ENCODE assay signal across 1 cellular context in the genomic region with DNA sequence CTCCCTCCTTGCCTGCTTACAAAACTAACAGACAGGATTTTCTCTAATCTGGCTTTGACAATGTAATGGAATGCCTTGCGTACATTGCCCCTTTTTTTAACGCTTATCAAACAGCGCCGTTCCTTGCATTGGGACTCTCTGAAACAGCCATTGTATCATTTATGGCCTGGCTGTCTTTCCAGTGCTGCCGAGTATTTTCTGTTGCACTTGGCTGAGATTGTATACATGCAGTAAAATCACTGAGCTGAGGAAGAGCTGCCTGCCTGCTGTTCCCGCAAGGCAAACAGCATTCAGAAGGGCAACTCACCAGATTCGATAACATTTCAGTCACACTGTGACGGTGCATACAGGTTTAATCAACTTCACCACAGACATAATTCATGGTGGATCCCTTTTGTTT.
TF ChIP-seq lines count a peak whose summit lies in the region.

No MANE protein-coding gene starts in this region.

TF ChIP-seq in GM23338, 12 proteins besides CTCF, POLR2A, EP300 and RAD21 (continued from another document):
- TF ChIP-seq, protein P1, sequence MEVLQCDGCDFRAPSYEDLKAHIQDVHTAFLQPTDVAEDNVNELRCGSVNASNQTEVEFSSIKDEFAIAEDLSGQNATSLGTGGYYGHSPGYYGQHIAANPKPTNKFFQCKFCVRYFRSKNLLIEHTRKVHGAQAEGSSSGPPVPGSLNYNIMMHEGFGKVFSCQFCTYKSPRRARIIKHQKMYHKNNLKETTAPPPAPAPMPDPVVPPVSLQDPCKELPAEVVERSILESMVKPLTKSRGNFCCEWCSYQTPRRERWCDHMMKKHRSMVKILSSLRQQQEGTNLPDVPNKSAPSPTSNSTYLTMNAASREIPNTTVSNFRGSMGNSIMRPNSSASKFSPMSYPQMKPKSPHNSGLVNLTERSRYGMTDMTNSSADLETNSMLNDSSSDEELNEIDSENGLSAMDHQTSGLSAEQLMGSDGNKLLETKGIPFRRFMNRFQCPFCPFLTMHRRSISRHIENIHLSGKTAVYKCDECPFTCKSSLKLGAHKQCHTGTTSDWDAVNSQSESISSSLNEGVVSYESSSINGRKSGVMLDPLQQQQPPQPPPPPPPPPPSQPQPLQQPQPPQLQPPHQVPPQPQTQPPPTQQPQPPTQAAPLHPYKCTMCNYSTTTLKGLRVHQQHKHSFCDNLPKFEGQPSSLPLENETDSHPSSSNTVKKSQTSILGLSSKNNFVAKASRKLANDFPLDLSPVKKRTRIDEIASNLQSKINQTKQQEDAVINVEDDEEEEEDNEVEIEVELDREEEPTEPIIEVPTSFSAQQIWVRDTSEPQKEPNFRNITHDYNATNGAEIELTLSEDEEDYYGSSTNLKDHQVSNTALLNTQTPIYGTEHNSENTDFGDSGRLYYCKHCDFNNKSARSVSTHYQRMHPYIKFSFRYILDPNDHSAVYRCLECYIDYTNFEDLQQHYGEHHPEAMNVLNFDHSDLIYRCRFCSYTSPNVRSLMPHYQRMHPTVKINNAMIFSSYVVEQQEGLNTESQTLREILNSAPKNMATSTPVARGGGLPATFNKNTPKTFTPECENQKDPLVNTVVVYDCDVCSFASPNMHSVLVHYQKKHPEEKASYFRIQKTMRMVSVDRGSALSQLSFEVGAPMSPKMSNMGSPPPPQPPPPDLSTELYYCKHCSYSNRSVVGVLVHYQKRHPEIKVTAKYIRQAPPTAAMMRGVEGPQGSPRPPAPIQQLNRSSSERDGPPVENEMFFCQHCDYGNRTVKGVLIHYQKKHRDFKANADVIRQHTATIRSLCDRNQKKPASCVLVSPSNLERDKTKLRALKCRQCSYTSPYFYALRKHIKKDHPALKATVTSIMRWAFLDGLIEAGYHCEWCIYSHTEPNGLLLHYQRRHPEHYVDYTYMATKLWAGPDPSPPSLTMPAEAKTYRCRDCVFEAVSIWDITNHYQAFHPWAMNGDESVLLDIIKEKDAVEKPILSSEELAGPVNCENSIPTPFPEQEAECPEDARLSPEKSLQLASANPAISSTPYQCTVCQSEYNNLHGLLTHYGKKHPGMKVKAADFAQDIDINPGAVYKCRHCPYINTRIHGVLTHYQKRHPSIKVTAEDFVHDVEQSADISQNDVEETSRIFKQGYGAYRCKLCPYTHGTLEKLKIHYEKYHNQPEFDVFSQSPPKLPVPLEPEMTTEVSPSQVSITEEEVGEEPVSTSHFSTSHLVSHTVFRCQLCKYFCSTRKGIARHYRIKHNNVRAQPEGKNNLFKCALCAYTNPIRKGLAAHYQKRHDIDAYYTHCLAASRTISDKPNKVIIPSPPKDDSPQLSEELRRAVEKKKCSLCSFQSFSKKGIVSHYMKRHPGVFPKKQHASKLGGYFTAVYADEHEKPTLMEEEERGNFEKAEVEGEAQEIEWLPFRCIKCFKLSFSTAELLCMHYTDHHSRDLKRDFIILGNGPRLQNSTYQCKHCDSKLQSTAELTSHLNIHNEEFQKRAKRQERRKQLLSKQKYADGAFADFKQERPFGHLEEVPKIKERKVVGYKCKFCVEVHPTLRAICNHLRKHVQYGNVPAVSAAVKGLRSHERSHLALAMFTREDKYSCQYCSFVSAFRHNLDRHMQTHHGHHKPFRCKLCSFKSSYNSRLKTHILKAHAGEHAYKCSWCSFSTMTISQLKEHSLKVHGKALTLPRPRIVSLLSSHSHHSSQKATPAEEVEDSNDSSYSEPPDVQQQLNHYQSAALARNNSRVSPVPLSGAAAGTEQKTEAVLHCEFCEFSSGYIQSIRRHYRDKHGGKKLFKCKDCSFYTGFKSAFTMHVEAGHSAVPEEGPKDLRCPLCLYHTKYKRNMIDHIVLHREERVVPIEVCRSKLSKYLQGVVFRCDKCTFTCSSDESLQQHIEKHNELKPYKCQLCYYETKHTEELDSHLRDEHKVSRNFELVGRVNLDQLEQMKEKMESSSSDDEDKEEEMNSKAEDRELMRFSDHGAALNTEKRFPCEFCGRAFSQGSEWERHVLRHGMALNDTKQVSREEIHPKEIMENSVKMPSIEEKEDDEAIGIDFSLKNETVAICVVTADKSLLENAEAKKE (CRISPR knock-in tag; IDR thresholded peaks at IDR 0.05), result no peak
- TF ChIP-seq, protein P2, sequence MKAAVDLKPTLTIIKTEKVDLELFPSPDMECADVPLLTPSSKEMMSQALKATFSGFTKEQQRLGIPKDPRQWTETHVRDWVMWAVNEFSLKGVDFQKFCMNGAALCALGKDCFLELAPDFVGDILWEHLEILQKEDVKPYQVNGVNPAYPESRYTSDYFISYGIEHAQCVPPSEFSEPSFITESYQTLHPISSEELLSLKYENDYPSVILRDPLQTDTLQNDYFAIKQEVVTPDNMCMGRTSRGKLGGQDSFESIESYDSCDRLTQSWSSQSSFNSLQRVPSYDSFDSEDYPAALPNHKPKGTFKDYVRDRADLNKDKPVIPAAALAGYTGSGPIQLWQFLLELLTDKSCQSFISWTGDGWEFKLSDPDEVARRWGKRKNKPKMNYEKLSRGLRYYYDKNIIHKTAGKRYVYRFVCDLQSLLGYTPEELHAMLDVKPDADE (IDR thresholded peaks at IDR 0.05), result no peak
- TF ChIP-seq EZH2phosphoT487 (IDR thresholded peaks at IDR 0.05; ENCODE audit: unreplicated experiment) (no peak), JUNB (IDR thresholded peaks at IDR 0.05; ENCODE audit: unreplicated experiment) (no peak), ZNF114 (CRISPR knock-in tag; IDR thresholded peaks at IDR 0.05) (no peak), NANOG (IDR thresholded peaks at IDR 0.05; ENCODE audit: borderline replicate concordance) (no peak), STAT1 (IDR thresholded peaks at IDR 0.05; ENCODE audit: unreplicated experiment) (no peak), CREB1 (CRISPR knock-in tag; IDR thresholded peaks at IDR 0.05; ENCODE audit: low read depth) (no peak), POLR2AphosphoS5 (IDR thresholded peaks at IDR 0.05; ENCODE audit: low read depth) (no peak), ZNF331 (CRISPR knock-in tag; IDR thresholded peaks at IDR 0.05; ENCODE audit: low read depth) (no peak)
- TF ChIP-seq, protein P3, sequence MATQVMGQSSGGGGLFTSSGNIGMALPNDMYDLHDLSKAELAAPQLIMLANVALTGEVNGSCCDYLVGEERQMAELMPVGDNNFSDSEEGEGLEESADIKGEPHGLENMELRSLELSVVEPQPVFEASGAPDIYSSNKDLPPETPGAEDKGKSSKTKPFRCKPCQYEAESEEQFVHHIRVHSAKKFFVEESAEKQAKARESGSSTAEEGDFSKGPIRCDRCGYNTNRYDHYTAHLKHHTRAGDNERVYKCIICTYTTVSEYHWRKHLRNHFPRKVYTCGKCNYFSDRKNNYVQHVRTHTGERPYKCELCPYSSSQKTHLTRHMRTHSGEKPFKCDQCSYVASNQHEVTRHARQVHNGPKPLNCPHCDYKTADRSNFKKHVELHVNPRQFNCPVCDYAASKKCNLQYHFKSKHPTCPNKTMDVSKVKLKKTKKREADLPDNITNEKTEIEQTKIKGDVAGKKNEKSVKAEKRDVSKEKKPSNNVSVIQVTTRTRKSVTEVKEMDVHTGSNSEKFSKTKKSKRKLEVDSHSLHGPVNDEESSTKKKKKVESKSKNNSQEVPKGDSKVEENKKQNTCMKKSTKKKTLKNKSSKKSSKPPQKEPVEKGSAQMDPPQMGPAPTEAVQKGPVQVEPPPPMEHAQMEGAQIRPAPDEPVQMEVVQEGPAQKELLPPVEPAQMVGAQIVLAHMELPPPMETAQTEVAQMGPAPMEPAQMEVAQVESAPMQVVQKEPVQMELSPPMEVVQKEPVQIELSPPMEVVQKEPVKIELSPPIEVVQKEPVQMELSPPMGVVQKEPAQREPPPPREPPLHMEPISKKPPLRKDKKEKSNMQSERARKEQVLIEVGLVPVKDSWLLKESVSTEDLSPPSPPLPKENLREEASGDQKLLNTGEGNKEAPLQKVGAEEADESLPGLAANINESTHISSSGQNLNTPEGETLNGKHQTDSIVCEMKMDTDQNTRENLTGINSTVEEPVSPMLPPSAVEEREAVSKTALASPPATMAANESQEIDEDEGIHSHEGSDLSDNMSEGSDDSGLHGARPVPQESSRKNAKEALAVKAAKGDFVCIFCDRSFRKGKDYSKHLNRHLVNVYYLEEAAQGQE (IDR thresholded peaks at IDR 0.05; ENCODE audit: unreplicated experiment), result no peak
